ENCODE assay signal across 8 cellular contexts in genomic region chr19:510606-511100, GRCh38. TPM values are rescaled to one million over a fixed set of nuclear protein-coding genes. Genes with fewer than 3 reads are reported as not detected.
DNase-seq lines count a peak whose midpoint lies in the region; ATAC-seq lines count a peak whose summit lies in the region.

No MANE protein-coding gene starts in this region.

- H3K4me1 ChIP-seq in right cardiac atrium (ENCODE audit: control insufficient read depth, insufficient read depth, low read length) (no peaks in the 10 kb centered on the region), rectal smooth muscle tissue (ENCODE audit: control insufficient read depth, insufficient read depth, low read length) (peaks cover 13% of the 10 kb centered on the region), aorta (ENCODE audit: control insufficient read depth in 1 of 2, insufficient read depth in 2 of 2, low read length in 2 of 2) (no peaks in the 10 kb centered on the region)

- intact Hi-C loops in right cardiac atrium (cut with DNase I): no loop called here
- intact Hi-C loops in aorta (cut with DNase I): no loop called here

- peak overlapping the region; percentile 86 for H3K4me3 Mint-ChIP-seq in T-helper 2 cell treated with Interferon-gamma antibody and Interleukin-4, amounts not matched to agents 5 μg/mL and 100 μg/mL, for 36 hours

- H3K27me3 Mint-ChIP-seq in T-helper 2 cell treated with Interferon-gamma antibody and Interleukin-4, amounts not matched to agents 5 μg/mL and 100 μg/mL, for 36 hours (ENCODE audit: low read depth): no peaks in the 10 kb centered on the region

- ATAC-seq in GM19467 (IDR thresholded peaks at IDR 0.05; ENCODE audit: unreplicated experiment) (peak; percentile 30), right cardiac atrium (peak in 1 of 2 donors; percentile 10), aorta (ENCODE audit: low FRiP score) (no peak)

- H3K27ac ChIP-seq in angular gyrus (ENCODE audit: low read depth, low read length): peak overlapping the region; percentile 85
- H3K27ac ChIP-seq in right cardiac atrium (ENCODE audit: low read length): peak overlapping the region; percentile 14
- H3K27ac ChIP-seq in rectal smooth muscle tissue (ENCODE audit: low read depth, low read length): peak overlapping the region; percentile 58
- H3K27ac ChIP-seq in aorta (ENCODE audit: low read depth in 1 of 2, low read length in 2 of 2): no peak overlapping the region

- peaks cover 35% of the 10 kb centered on the region for H3K4me1 Mint-ChIP-seq in T-helper 2 cell treated with Interferon-gamma antibody and Interleukin-4, amounts not matched to agents 5 μg/mL and 100 μg/mL, for 36 hours (ENCODE audit: low read depth)

- DNase-seq in AML-193 (lab: John Stamatoyannopoulos, UW) (peak; percentile 83 to 88), NCI-H146 (lab: John Stamatoyannopoulos, UW) (peak; percentile 80), right cardiac atrium (peak; percentile 84 to 90 (median 85)), aorta (peak; percentile 84 to 93)
- peak; percentile 92 for DNase-seq in T-helper 2 cell treated with Interferon-gamma antibody and Interleukin-4, amounts not matched to agents 5 μg/mL and 100 μg/mL, for 36 hours (ENCODE audit: low spot score)

- no peak overlapping the region for H3K4me3 ChIP-seq in right cardiac atrium (ENCODE audit: low read length)
- H3K4me3 ChIP-seq in rectal smooth muscle tissue (ENCODE audit: low read length): peak overlapping the region; percentile 17
- no peak overlapping the region for H3K4me3 ChIP-seq in aorta (ENCODE audit: low read length in 2 of 2)

- H3K27me3 ChIP-seq in right cardiac atrium (ENCODE audit: control insufficient read depth, insufficient read depth): no peaks in the 10 kb centered on the region
- H3K27me3 ChIP-seq in rectal smooth muscle tissue (ENCODE audit: control insufficient read depth, insufficient read depth, low read length): no peaks in the 10 kb centered on the region
- H3K27me3 ChIP-seq in aorta (ENCODE audit: control insufficient read depth in 1 of 2, insufficient read depth in 2 of 2, low read length in 1 of 2): no peaks in the 10 kb centered on the region

- H3K9me3 ChIP-seq in right cardiac atrium (ENCODE audit: control insufficient read depth, low read length): no peaks in the 10 kb centered on the region
- H3K9me3 ChIP-seq in aorta (ENCODE audit: control insufficient read depth, low read length): no peaks in the 10 kb centered on the region

- H3K9me3 Mint-ChIP-seq in T-helper 2 cell treated with Interferon-gamma antibody and Interleukin-4, amounts not matched to agents 5 μg/mL and 100 μg/mL, for 36 hours: no peaks in the 10 kb centered on the region

- H3K9ac ChIP-seq in rectal smooth muscle tissue (ENCODE audit: low read length): peak overlapping the region; percentile 8

- peaks cover 25% of the 10 kb centered on the region for H3K36me3 Mint-ChIP-seq in T-helper 2 cell treated with Interferon-gamma antibody and Interleukin-4, amounts not matched to agents 5 μg/mL and 100 μg/mL, for 36 hours (ENCODE audit: low read depth)

- no peaks in the 10 kb centered on the region for H3K36me3 ChIP-seq in rectal smooth muscle tissue (ENCODE audit: control insufficient read depth, insufficient read depth, low read length)
- no peaks in the 10 kb centered on the region for H3K36me3 ChIP-seq in aorta (ENCODE audit: control insufficient read depth in 1 of 2, insufficient read depth in 2 of 2, low read length in 1 of 2)

- 23% methylated on average over 21 of the region's 21 CpGs for whole genome bisulfite sequencing in right cardiac atrium
- WGBS in aorta, 2 donors: 33 to 34% methylated on average over 21 of the region's 21 CpGs

- H3K27ac Mint-ChIP-seq in T-helper 2 cell treated with Interferon-gamma antibody and Interleukin-4, amounts not matched to agents 5 μg/mL and 100 μg/mL, for 36 hours: peak overlapping the region; percentile 97

RNA-seq across cellular contexts. Expression of gene TPGS1, which starts 3.4 kb away (rescaled TPM):
- 10 to 100 TPM; 10.9 to 15.6 (median 14.7) TPM for total RNA-seq in right cardiac atrium
- polyA plus RNA-seq in right cardiac atrium: 21.3 TPM
- total RNA-seq in aorta: 10 to 100 TPM; 19.2 to 20.2 TPM
- polyA plus RNA-seq in aorta: 10 to 100 TPM; 17.4 to 33.0 TPM

RNA-seq across cellular contexts. Expression of gene MADCAM1, which starts 14.4 kb away (rescaled TPM):
- total RNA-seq in right cardiac atrium (under 1 TPM; 0.28 to 0.59 (median 0.36) TPM), aorta (under 1 TPM in 1 of 2 donors, not detected in 1; 0.63 TPM)
- polyA plus RNA-seq in right cardiac atrium (0.27 TPM), aorta (1 to 10 TPM in 1 of 2 donors, under 1 TPM in 1; 0.50 to 1.4 TPM)

RNA-seq across cellular contexts. Expression of gene CDC34, which starts 20.9 kb away (rescaled TPM):
- total RNA-seq in right cardiac atrium: 10 to 100 TPM; 66.8 to 78.4 (median 74.3) TPM
- 95.8 TPM for polyA plus RNA-seq in right cardiac atrium
- 10 to 100 TPM; 39.6 to 46.4 TPM for total RNA-seq in aorta
- 10 to 100 TPM; 27.5 to 79.1 TPM for polyA plus RNA-seq in aorta

RNA-seq across cellular contexts. Expression of gene GZMM, which starts 33.2 kb away (rescaled TPM):
- under 1 TPM in 2 of 4 donors, not detected in 2; 0.26 to 0.32 TPM for total RNA-seq in right cardiac atrium
- polyA plus RNA-seq in right cardiac atrium: 0.43 TPM
- total RNA-seq in aorta: under 1 TPM; 0.54 to 0.75 TPM
- polyA plus RNA-seq in aorta: 1 to 10 TPM in 1 of 2 donors, not detected in 1; 2.8 TPM

RNA-seq across cellular contexts. Expression of gene SHC2, which starts 49.8 kb away (rescaled TPM):
- total RNA-seq in right cardiac atrium: 10 to 100 TPM; 14.3 to 20.0 (median 17.6) TPM
- polyA plus RNA-seq in right cardiac atrium: 21.0 TPM
- 10 to 100 TPM in 1 of 2 donors, 1 to 10 TPM in 1; 9.7 to 31.4 TPM for total RNA-seq in aorta
- 10 to 100 TPM in 1 of 2 donors, 1 to 10 TPM in 1; 7.3 to 10.9 TPM for polyA plus RNA-seq in aorta

Comparison
In these comparisons a context has a peak if more than half of its experiments do, and no peak if none do; other contexts are left out.
1. H3K27ac ChIP-seq: peak in angular gyrus (single experiment), right cardiac atrium (single experiment) and rectal smooth muscle tissue (single experiment); none in aorta (0 of 2).
2. Peak in every context shown above with its lines, with median percentiles within 50 percentile points of each other: DNase-seq.